Comparison of ENCODE assay signal across 23 cellular contexts in genomic region chr12:77368379-77368778, GRCh38.
"Had no signal": no experiment of that assay in that cellular context is flagged by ENCODE, and none has a peak within 500 bp of the region (broad histone marks: within the 10 kb centered on the region; RNA-seq: fewer than 3 reads in every experiment).

No MANE protein-coding gene starts in this region.

- H3K27me3 ChIP-seq: colonic mucosa, dorsolateral prefrontal cortex, esophagus muscularis mucosa, esophagus squamous epithelium, foreskin keratinocyte, gastrocnemius medialis, gastroesophageal sphincter, heart left ventricle had no signal

- H3K9me3 ChIP-seq: colonic mucosa, esophagus muscularis mucosa, esophagus squamous epithelium, gastrocnemius medialis, gastroesophageal sphincter had no signal

- DNase-seq: colonic mucosa; cortex of kidney; dermis blood vessel endothelial cell; dorsolateral prefrontal cortex; effector CD4-positive, alpha-beta T cell; effector CD8-positive, alpha-beta T cell; effector memory CD4-positive, alpha-beta T cell; effector memory CD8-positive, alpha-beta T cell; endodermal cell; erythroblast; esophagus squamous epithelium; foreskin fibroblast; foreskin keratinocyte; foreskin melanocyte; gastrocnemius medialis; glutamatergic neuron; head of caudate nucleus; heart left ventricle had no signal

- ATAC-seq: effector memory CD8-positive, alpha-beta T cell; esophagus mucosa; foreskin keratinocyte; gastrocnemius medialis; gastroesophageal sphincter; heart left ventricle had no signal

- H3K36me3 ChIP-seq: colonic mucosa, esophagus muscularis mucosa, esophagus squamous epithelium, gastrocnemius medialis, gastroesophageal sphincter, heart left ventricle had no signal

- H3K4me3 ChIP-seq: colonic mucosa, coronary artery, dorsolateral prefrontal cortex, esophagus muscularis mucosa, esophagus squamous epithelium, gastrocnemius medialis, gastroesophageal sphincter, heart left ventricle had no signal

- H3K27ac ChIP-seq: colonic mucosa, coronary artery, dorsolateral prefrontal cortex, epithelial cell of prostate, esophagus muscularis mucosa, esophagus squamous epithelium, foreskin keratinocyte, gastrocnemius medialis, gastroesophageal sphincter, heart left ventricle had no signal

- H3K4me1 ChIP-seq: colonic mucosa, esophagus muscularis mucosa, esophagus squamous epithelium, foreskin keratinocyte, gastrocnemius medialis, gastroesophageal sphincter had no signal
